ENCODE assay signal across 8 cellular contexts in genomic region chr11:46617451-46618314, GRCh38. TPM values are rescaled to one million over a fixed set of nuclear protein-coding genes. Genes with fewer than 3 reads are reported as not detected.
A peak's percentile ranks its signal among the peaks of the same experiment; 100 is the strongest.
DNase-seq lines count a peak whose midpoint lies in the region; ATAC-seq, FAIRE-seq and TF ChIP-seq lines count a peak whose summit lies in the region.

Gene ATG13, plus strand, starts transcription at chr11:46617553. Its CDS starts 26,739 bp downstream, at chr11:46644292.

- H3K27me3 ChIP-seq in ascending aorta (no peaks in the 10 kb centered on the region), hepatocyte (no peaks in the 10 kb centered on the region)

- TF ChIP-seq POLR2A in GM12891 (IDR thresholded peaks at IDR 0.05; ENCODE audit: low read depth, low read length) = no peak

- peak within 1 kb of the TSS; percentile 98 to 99 for H3K27ac ChIP-seq in ascending aorta
- H3K27ac ChIP-seq in hepatocyte = peak within 1 kb of the TSS; percentile 99

- ATAC-seq in HG02623 (IDR thresholded peaks at IDR 0.05; ENCODE audit: unreplicated experiment) = peak; percentile 44

- peaks cover 73% of the 10 kb centered on the region for H3K79me2 ChIP-seq in hepatocyte

- peak within 1 kb of the TSS; percentile 87 for H3K4me2 ChIP-seq in hepatocyte

- peaks cover 19% of the 10 kb centered on the region for H3K36me3 Mint-ChIP-seq in T-helper 2 cell treated with Interferon-gamma antibody and Interleukin-4, amounts not matched to agents 5 μg/mL and 100 μg/mL, for 36 hours (ENCODE audit: low read depth)

- peak within 1 kb of the TSS; percentile 96 to 100 for H3K4me3 ChIP-seq in ascending aorta
- peak within 1 kb of the TSS; percentile 60 for H3K4me3 ChIP-seq in hepatocyte

- no peaks in the 10 kb centered on the region for H3K27me3 Mint-ChIP-seq in T-helper 2 cell treated with Interferon-gamma antibody and Interleukin-4, amounts not matched to agents 5 μg/mL and 100 μg/mL, for 36 hours (ENCODE audit: low read depth)

- DNase-seq in GM12891 (ENCODE audit: insufficient read length, low spot score) (peak; percentile 60), NCI-H1105 (lab: John Stamatoyannopoulos, UW) (peak; percentile 65), ascending aorta (ENCODE audit: low spot score in 2 of 2) (peak; percentile 29 to 87), hepatocyte (ENCODE audit: low spot score) (peak; percentile 87), retina (peak; percentile 98), NCI-H1048 (lab: John Stamatoyannopoulos, UW) (no peak)
- DNase-seq in T-helper 2 cell treated with Interferon-gamma antibody and Interleukin-4, amounts not matched to agents 5 μg/mL and 100 μg/mL, for 36 hours (ENCODE audit: low spot score) = peak; percentile 76

- 2% methylated on average over 51 of the region's 52 CpGs for WGBS in hepatocyte (ENCODE audit: low lambda C conversion rate, missing lambda C conversion rate)

- H4K20me1 ChIP-seq in hepatocyte (ENCODE audit: insufficient read depth, poor library complexity, severe bottlenecking) = peaks cover 5% of the 10 kb centered on the region

- H3K4me1 Mint-ChIP-seq in T-helper 2 cell treated with Interferon-gamma antibody and Interleukin-4, amounts not matched to agents 5 μg/mL and 100 μg/mL, for 36 hours (ENCODE audit: low read depth) = peaks cover 32% of the 10 kb centered on the region

- intact Hi-C loops in ascending aorta (cut with DNase I) = loop anchor here (1.0 to 10.0 kb wide), 4 partner anchors 23 to 271 kb away; partner anchors contain the start of genes AMBRA1, ARHGAP1, DGKZ and MDK

- no peaks in the 10 kb centered on the region for H3K9me3 Mint-ChIP-seq in T-helper 2 cell treated with Interferon-gamma antibody and Interleukin-4, amounts not matched to agents 5 μg/mL and 100 μg/mL, for 36 hours

- FAIRE-seq in GM12891 (lab: Jason Lieb, UNC) = peak; percentile 33

- peak within 1 kb of the TSS; percentile 91 for H2AFZ ChIP-seq in hepatocyte

- TF ChIP-seq CTCF in ascending aorta (IDR thresholded peaks at IDR 0.05) (peak; percentile 84 to 86 (median 86)), hepatocyte (IDR thresholded peaks at IDR 0.05; ENCODE audit: poor library complexity) (peak; percentile 68)

- peak within 1 kb of the TSS; percentile 90 for H3K4me3 Mint-ChIP-seq in T-helper 2 cell treated with Interferon-gamma antibody and Interleukin-4, amounts not matched to agents 5 μg/mL and 100 μg/mL, for 36 hours

- H3K36me3 ChIP-seq in ascending aorta (peaks cover 10 to 14% of the 10 kb centered on the region in 2 donors), hepatocyte (replicated peaks; ENCODE audit: insufficient read depth, low read depth) (no peaks in the 10 kb centered on the region)

- H3K9me3 ChIP-seq in ascending aorta (no peaks in the 10 kb centered on the region), hepatocyte (ENCODE audit: low read depth) (no peaks in the 10 kb centered on the region)

- peaks cover 3 to 19% of the 10 kb centered on the region in 2 donors for H3K4me1 ChIP-seq in ascending aorta
- peaks cover 14% of the 10 kb centered on the region for H3K4me1 ChIP-seq in hepatocyte (ENCODE audit: insufficient read depth)

- no peaks in the 10 kb centered on the region for H3K9me2 ChIP-seq in hepatocyte (replicated peaks; ENCODE audit: insufficient read depth)

- peak within 1 kb of the TSS; percentile 98 for H3K27ac Mint-ChIP-seq in T-helper 2 cell treated with Interferon-gamma antibody and Interleukin-4, amounts not matched to agents 5 μg/mL and 100 μg/mL, for 36 hours

TF ChIP-seq in GM12891, 5 proteins besides CTCF, POLR2A, EP300 and RAD21:
- TF ChIP-seq TAF1 (IDR thresholded peaks at IDR 0.05; ENCODE audit: low read depth, low read length) (peak; percentile 67), SPI1 (IDR thresholded peaks at IDR 0.05; ENCODE audit: low read depth, low read length) (no peak)

RNA-seq across cellular contexts. Expression of gene ATG13, which starts in this region (rescaled TPM):
- 23.3 TPM for polyA plus RNA-seq in GM12891 (2012; ENCODE audit: low read depth, missing spikeins)
- total RNA-seq in ascending aorta (208 TPM), hepatocyte (60.8 and 89.6 TPM in 2 replicates)
- 50.9 and 54.9 TPM in 2 replicates for polyA plus RNA-seq in hepatocyte
